In genomic region chr12:120873231-120873630, GRCh38 we compare ENCODE assay signal across 19 cellular contexts. TPM values are rescaled to one million over a fixed set of nuclear protein-coding genes. Genes with fewer than 3 reads are reported as not detected.
DNase-seq lines count a peak whose midpoint lies in the region; ATAC-seq, FAIRE-seq and TF ChIP-seq lines count a peak whose summit lies in the region.
"Had no signal": no experiment of that assay in that cellular context is flagged by ENCODE, and none has a peak within 500 bp of the region (broad histone marks: within the 10 kb centered on the region; RNA-seq: fewer than 3 reads in every experiment).

No MANE protein-coding gene starts in this region.

- peaks cover 16% of the 10 kb centered on the region for H3K36me3 Mint-ChIP-seq in activated T-cell treated with anti-CD3 and anti-CD28 coated beads, Interleukin-2, amount 50 U/mL, for 24 hours (ENCODE audit: low read depth)
- H3K36me3 Mint-ChIP-seq in dendritic cell treated with granulocyte-macrophage colony-stimulating factor and Interleukin-4, amounts not matched to agents 40 ng/mL and 50 ng/mL, for 4 days (ENCODE audit: low read depth), result peaks cover 8% of the 10 kb centered on the region

- no peak for DNase-seq in activated T-cell treated with anti-CD3 and anti-CD28 coated beads, Interleukin-2, amount 50 U/mL, for 24 hours
- no peak for DNase-seq in activated T-cell treated with anti-CD3 and anti-CD28 coated beads for 4 hours
- DNase-seq in NOMO-1 treated with DMSO at 0.1 percent for 48 hours (lab: John Stamatoyannopoulos, UW; ENCODE audit: unreplicated experiment), result peak; percentile 61
- DNase-seq in stimulated activated naive CD8-positive, alpha-beta T cell treated with anti-CD3 and anti-CD28 coated beads, Interleukin-15, amount 100 ng/mL, for 72 hours, result no peak
- DNase-seq in DMS 273 treated with DMSO at 0.1 percent for 48 hours (lab: John Stamatoyannopoulos, UW), result no peak
- no peak for DNase-seq in HTR-8/SVneo (ENCODE audit: insufficient read length, low spot score)
- DNase-seq in left lung, result no peak
- DNase-seq: activated naive CD4-positive, alpha-beta T cell treated with Interleukin-2 at 50 U/mL for 16 hours; cortex of kidney; foreskin keratinocyte; kidney glomerular epithelial cell; NCI-H1105 treated with DMSO at 0.1 percent for 48 hours; NCI-H2107; NCI-H510A treated with DMSO at 0.1 percent for 48 hours; SHP77 treated with DMSO at 0.1 percent for 48 hours; thyroid gland had no signal

- H3K4me1 ChIP-seq in left lung, result peaks cover 0 to 34% of the 10 kb centered on the region in 2 donors

- H3K27ac Mint-ChIP-seq in activated T-cell treated with anti-CD3 and anti-CD28 coated beads, Interleukin-2, amount 50 U/mL, for 24 hours, result peak overlapping the region; percentile 2
- peak overlapping the region; percentile 0 for H3K27ac Mint-ChIP-seq in dendritic cell treated with granulocyte-macrophage colony-stimulating factor and Interleukin-4, amounts not matched to agents 40 ng/mL and 50 ng/mL, for 4 days
- H3K27ac Mint-ChIP-seq in stimulated activated naive CD8-positive, alpha-beta T cell treated with anti-CD3 and anti-CD28 coated beads, Interleukin-15, amount 100 ng/mL, for 72 hours, result peak overlapping the region; percentile 44 to 73

- no peak overlapping the region for H3K4me3 Mint-ChIP-seq in activated T-cell treated with anti-CD3 and anti-CD28 coated beads, Interleukin-2, amount 50 U/mL, for 24 hours
- no peak overlapping the region for H3K4me3 Mint-ChIP-seq in dendritic cell treated with granulocyte-macrophage colony-stimulating factor and Interleukin-4, amounts not matched to agents 40 ng/mL and 50 ng/mL, for 4 days
- H3K4me3 Mint-ChIP-seq in stimulated activated naive CD8-positive, alpha-beta T cell treated with anti-CD3 and anti-CD28 coated beads, Interleukin-15, amount 100 ng/mL, for 72 hours, result peak overlapping the region; percentile 58 to 65

- H3K27me3 Mint-ChIP-seq in activated T-cell treated with anti-CD3 and anti-CD28 coated beads, Interleukin-2, amount 50 U/mL, for 24 hours, result no peaks in the 10 kb centered on the region
- no peaks in the 10 kb centered on the region for H3K27me3 Mint-ChIP-seq in dendritic cell treated with granulocyte-macrophage colony-stimulating factor and Interleukin-4, amounts not matched to agents 40 ng/mL and 50 ng/mL, for 4 days
- H3K27me3 Mint-ChIP-seq in stimulated activated naive CD8-positive, alpha-beta T cell treated with anti-CD3 and anti-CD28 coated beads, Interleukin-15, amount 100 ng/mL, for 72 hours, result no peaks in the 10 kb centered on the region

- H3K9me3 ChIP-seq in left lung, result no peaks in the 10 kb centered on the region
- H3K9me3 ChIP-seq: thyroid gland had no signal

- H3K9me3 Mint-ChIP-seq in activated T-cell treated with anti-CD3 and anti-CD28 coated beads, Interleukin-2, amount 50 U/mL, for 24 hours, result no peaks in the 10 kb centered on the region
- H3K9me3 Mint-ChIP-seq in dendritic cell treated with granulocyte-macrophage colony-stimulating factor and Interleukin-4, amounts not matched to agents 40 ng/mL and 50 ng/mL, for 4 days, result no peaks in the 10 kb centered on the region
- no peaks in the 10 kb centered on the region for H3K9me3 Mint-ChIP-seq in stimulated activated naive CD8-positive, alpha-beta T cell treated with anti-CD3 and anti-CD28 coated beads, Interleukin-15, amount 100 ng/mL, for 72 hours

- intact Hi-C loops in dendritic cell treated with granulocyte-macrophage colony-stimulating factor and Interleukin-4, amounts not matched to agents 40 ng/mL and 50 ng/mL, for 4 days (cut with micrococcal nuclease), result no loop called here
- intact Hi-C loops in left lung (cut with DNase I), result no loop called here

- H3K27me3 ChIP-seq in left lung, result no peaks in the 10 kb centered on the region
- H3K27me3 ChIP-seq: foreskin keratinocyte, thyroid gland had no signal

- FAIRE-seq in HTR-8/SVneo (lab: Jason Lieb, UNC), result no peak
- FAIRE-seq: K562 had no signal

- TF ChIP-seq CTCF in left lung (IDR thresholded peaks at IDR 0.05), result no peak

- peak overlapping the region in 1 of 2 donors; percentile 21 for H3K27ac ChIP-seq in left lung
- H3K27ac ChIP-seq: foreskin keratinocyte, thyroid gland had no signal

- H3K4me1 Mint-ChIP-seq in activated T-cell treated with anti-CD3 and anti-CD28 coated beads, Interleukin-2, amount 50 U/mL, for 24 hours (ENCODE audit: low read depth), result peaks cover 57% of the 10 kb centered on the region
- peaks cover 61% of the 10 kb centered on the region for H3K4me1 Mint-ChIP-seq in dendritic cell treated with granulocyte-macrophage colony-stimulating factor and Interleukin-4, amounts not matched to agents 40 ng/mL and 50 ng/mL, for 4 days (ENCODE audit: low read depth)
- peaks cover 68% of the 10 kb centered on the region for H3K4me1 Mint-ChIP-seq in stimulated activated naive CD8-positive, alpha-beta T cell treated with anti-CD3 and anti-CD28 coated beads, Interleukin-15, amount 100 ng/mL, for 72 hours

- peak; percentile 74 for ATAC-seq in stimulated activated naive CD8-positive, alpha-beta T cell treated with anti-CD3 and anti-CD28 coated beads, Interleukin-15, amount 100 ng/mL, for 72 hours
- ATAC-seq in left lung, result no peak
- ATAC-seq: activated CD4-positive, CD25-positive, alpha-beta regulatory T cell treated with anti-CD3 and anti-CD28 coated beads, Interleukin-2, amount 50 U/mL, for 24 hours; foreskin keratinocyte had no signal

- H3K36me3 ChIP-seq in left lung, result no peaks in the 10 kb centered on the region
- H3K36me3 ChIP-seq: thyroid gland had no signal

- no peak overlapping the region for H3K4me3 ChIP-seq in left lung
- H3K4me3 ChIP-seq: K562, thyroid gland had no signal

RNA-seq across cellular contexts. Expression of gene SPPL3, which starts 30.9 kb away (rescaled TPM):
- 10 to 100 TPM; 44.5 to 46.5 TPM for total RNA-seq in left lung

Comparison
In these comparisons a context has a peak if more than half of its experiments do, and no peak if none do; other contexts are left out.
1. H3K27ac Mint-ChIP-seq: peak in every context shown above with its lines; median percentile 58 in stimulated activated naive CD8-positive, alpha-beta T cell treated with anti-CD3 and anti-CD28 coated beads, Interleukin-15, amount 100 ng/mL, for 72 hours; 2 in activated T-cell treated with anti-CD3 and anti-CD28 coated beads, Interleukin-2, amount 50 U/mL, for 24 hours; 0 in dendritic cell treated with granulocyte-macrophage colony-stimulating factor and Interleukin-4, amounts not matched to agents 40 ng/mL and 50 ng/mL, for 4 days.
2. H3K4me3 Mint-ChIP-seq: peak in stimulated activated naive CD8-positive, alpha-beta T cell treated with anti-CD3 and anti-CD28 coated beads, Interleukin-15, amount 100 ng/mL, for 72 hours (2 of 2); none in activated T-cell treated with anti-CD3 and anti-CD28 coated beads, Interleukin-2, amount 50 U/mL, for 24 hours (single experiment) and dendritic cell treated with granulocyte-macrophage colony-stimulating factor and Interleukin-4, amounts not matched to agents 40 ng/mL and 50 ng/mL, for 4 days (single experiment).